Comparison of ENCODE assay signal across 11 cellular contexts in the genomic region with DNA sequence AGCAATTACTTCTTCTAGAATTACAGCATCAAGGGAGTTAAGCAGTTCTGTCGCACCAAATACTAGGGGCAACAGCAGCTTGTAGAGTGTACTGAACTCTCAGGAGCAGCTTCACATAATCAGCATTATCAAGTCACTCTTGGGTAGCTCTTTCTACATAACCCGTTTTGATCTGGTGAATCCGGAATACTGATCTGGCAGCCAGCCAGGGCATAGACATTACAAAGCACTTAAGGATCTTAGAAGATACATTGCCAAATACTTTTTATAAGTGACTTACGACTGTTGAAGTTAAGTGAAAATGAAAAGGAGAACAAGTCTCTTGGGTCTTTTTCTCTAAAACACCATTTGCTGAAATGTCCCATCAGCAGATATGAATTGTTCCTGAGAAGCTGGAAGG.
"Had no signal": no experiment of that assay in that cellular context is flagged by ENCODE, and none has a peak within 500 bp of the region (broad histone marks: within the 10 kb centered on the region; RNA-seq: fewer than 3 reads in every experiment).

No MANE protein-coding gene starts in this region.

- DNase-seq: activated naive CD4-positive, alpha-beta T cell treated with anti-CD3 and anti-CD28 coated beads, Interleukin-2, amount 50 U/mL, for 16 hours; activated T-cell treated with anti-CD3 and anti-CD28 coated beads, Interleukin-2, amount 50 U/mL, for 1 hour; body of pancreas; effector memory CD8-positive, alpha-beta T cell; erythroblast; hypothalamus; left colon; naive thymus-derived CD4-positive, alpha-beta T cell; small intestine had no signal

- H3K9ac ChIP-seq: parathyroid adenoma had no signal

- H3K27me3 ChIP-seq: body of pancreas had no signal

- H3K79me2 ChIP-seq: parathyroid adenoma had no signal

- H3K9me3 ChIP-seq: body of pancreas had no signal

- H3K4me1 ChIP-seq: body of pancreas, parathyroid adenoma had no signal

- H3K4me3 ChIP-seq: body of pancreas, lung had no signal

- H3K27ac ChIP-seq: body of pancreas, parathyroid adenoma had no signal
